8 cellular contexts compared by ENCODE assay signal in the genomic region with DNA sequence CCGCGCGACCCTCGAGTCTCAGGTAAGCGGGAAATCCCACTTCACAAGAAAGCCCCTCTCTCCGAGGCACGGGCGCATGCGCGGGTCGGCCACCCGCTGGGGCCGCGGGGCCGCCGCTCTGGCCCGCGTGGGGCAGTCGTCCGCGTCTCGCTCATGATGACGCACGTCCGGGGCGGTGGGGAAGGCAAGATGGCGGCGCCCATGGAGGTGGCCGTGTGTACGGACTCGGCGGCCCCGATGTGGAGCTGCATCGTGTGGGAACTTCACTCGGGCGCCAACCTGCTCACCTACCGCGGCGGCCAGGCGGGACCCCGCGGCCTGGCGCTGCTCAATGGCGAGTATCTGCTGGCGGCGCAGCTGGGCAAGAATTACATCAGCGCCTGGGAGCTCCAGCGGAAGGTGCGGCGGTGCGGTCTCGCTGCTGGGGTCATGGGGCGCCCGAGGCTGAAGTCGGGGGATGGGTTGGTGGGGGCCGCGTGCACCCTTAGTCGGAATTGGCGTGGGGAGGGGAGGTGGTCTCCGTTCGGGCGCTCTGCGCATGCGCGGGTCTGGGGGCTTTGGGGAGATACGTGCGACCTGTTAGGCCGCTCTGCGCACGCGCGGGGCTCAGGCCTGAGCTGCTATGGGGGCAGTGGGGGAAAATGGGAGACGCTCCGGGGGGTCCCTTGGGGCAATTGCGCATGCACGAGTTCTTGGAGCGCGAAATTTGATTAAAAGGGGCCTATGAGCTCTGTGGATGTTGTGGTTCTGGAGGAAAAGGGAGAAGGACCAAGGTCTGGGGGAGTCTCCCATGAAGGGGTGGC. TPM values are rescaled to one million over a fixed set of nuclear protein-coding genes. Genes with fewer than 3 reads are reported as not detected.
DNase-seq lines count a peak whose midpoint lies in the region; ATAC-seq and TF ChIP-seq lines count a peak whose summit lies in the region.

WDR18 (plus strand) TSS at position 181 of the 803 bp plus-strand sequence; CDS start at position 190, 9 bp downstream.

- H3K27ac Mint-ChIP-seq in activated CD4-positive, alpha-beta T cell treated with anti-CD3 and anti-CD28 coated beads, Interleukin-2, amount 10 ng/mL, durations not matched to agents 24 days and 14 days, result peak within 1 kb of the TSS; percentile 94

- H3K9me3 Mint-ChIP-seq in activated CD4-positive, alpha-beta T cell treated with anti-CD3 and anti-CD28 coated beads, Interleukin-2, amount 10 ng/mL, durations not matched to agents 24 days and 14 days, result no peaks in the 10 kb centered on the region

- no peaks in the 10 kb centered on the region for H3K36me3 ChIP-seq in colonic mucosa

- no peaks in the 10 kb centered on the region for H3K27me3 Mint-ChIP-seq in activated CD4-positive, alpha-beta T cell treated with anti-CD3 and anti-CD28 coated beads, Interleukin-2, amount 10 ng/mL, durations not matched to agents 24 days and 14 days

- DNase-seq in A172 (ENCODE audit: low spot score) (peak; percentile 77), NCI-H510A (lab: John Stamatoyannopoulos, UW) (peak; percentile 82), colonic mucosa (peak; percentile 94), left kidney (ENCODE audit: low read depth, low spot score) (peak; percentile 98)
- DNase-seq in activated CD4-positive, alpha-beta T cell treated with anti-CD3 and anti-CD28 coated beads, Interleukin-2, amount 10 ng/mL, durations not matched to agents 24 days and 14 days, result peak; percentile 98
- peak; percentile 92 for DNase-seq in stimulated activated CD4-positive, alpha-beta T cell treated with anti-CD3 and anti-CD28 coated beads, Interleukin-1b, Interleukin-23, amount 100 ng/mL, for 48 hours

- peak within 1 kb of the TSS; percentile 98 for H3K4me3 Mint-ChIP-seq in activated CD4-positive, alpha-beta T cell treated with anti-CD3 and anti-CD28 coated beads, Interleukin-2, amount 10 ng/mL, durations not matched to agents 24 days and 14 days

- peaks cover 19% of the 10 kb centered on the region for H3K36me3 Mint-ChIP-seq in activated CD4-positive, alpha-beta T cell treated with anti-CD3 and anti-CD28 coated beads, Interleukin-2, amount 10 ng/mL, durations not matched to agents 24 days and 14 days (ENCODE audit: low read depth)

- no peaks in the 10 kb centered on the region for H3K27me3 ChIP-seq in colonic mucosa

- peak within 1 kb of the TSS; percentile 86 for H3K4me3 ChIP-seq in colonic mucosa

- no peaks in the 10 kb centered on the region for H3K4me1 ChIP-seq in colonic mucosa

- no peak for TF ChIP-seq CTCF in colonic mucosa (IDR thresholded peaks at IDR 0.05)

- H3K4me1 Mint-ChIP-seq in activated CD4-positive, alpha-beta T cell treated with anti-CD3 and anti-CD28 coated beads, Interleukin-2, amount 10 ng/mL, durations not matched to agents 24 days and 14 days, result peaks cover 10% of the 10 kb centered on the region

- ATAC-seq in GM18520 (IDR thresholded peaks at IDR 0.05; ENCODE audit: unreplicated experiment) (peak; percentile 63), HG03342 (IDR thresholded peaks at IDR 0.05; ENCODE audit: unreplicated experiment) (peak; percentile 59)

- intact Hi-C loops in activated CD4-positive, alpha-beta T cell treated with anti-CD3 and anti-CD28 coated beads, Interleukin-2, amount 10 ng/mL, durations not matched to agents 24 days and 14 days (cut with micrococcal nuclease), result loop anchor here (1.0 kb wide), 1 partner anchor 59 kb away; no protein-coding TSS in a partner anchor
- intact Hi-C loops in colonic mucosa (cut with DNase I), result loop anchor here (10.0 kb wide), 1 partner anchor 120 kb away; no protein-coding TSS in a partner anchor

- peak within 1 kb of the TSS; percentile 84 to 90 for H3K9ac ChIP-seq in colonic mucosa (ENCODE audit: low read depth in 2 of 2, low read length in 2 of 2)

- no peaks in the 10 kb centered on the region for H3K9me3 ChIP-seq in colonic mucosa

- H3K27ac ChIP-seq in colonic mucosa, result peak within 1 kb of the TSS; percentile 57

RNA-seq across cellular contexts. Expression of gene WDR18, which starts in this region (rescaled TPM):
- total RNA-seq in A172 (2014; rRNA removed; shearing (Covaris generic)), result 41.8 and 42.6 TPM in 2 replicates
- 104 and 111 TPM in 2 replicates for total RNA-seq in activated CD4-positive, alpha-beta T cell treated with anti-CD3 and anti-CD28 coated beads, Interleukin-2, amount 10 ng/mL, durations not matched to agents 24 days and 14 days
- 10 to 100 TPM; 26.5 to 81.5 TPM for total RNA-seq in colonic mucosa

Comparison
In these comparisons a context has a peak if more than half of its experiments do, and no peak if none do; other contexts are left out.
1. Peak in every context shown above with its lines: DNase-seq, ATAC-seq, H3K4me3 ChIP-seq and H3K27ac ChIP-seq.